Comparison of ENCODE assay signal across 16 cellular contexts in the genomic region with DNA sequence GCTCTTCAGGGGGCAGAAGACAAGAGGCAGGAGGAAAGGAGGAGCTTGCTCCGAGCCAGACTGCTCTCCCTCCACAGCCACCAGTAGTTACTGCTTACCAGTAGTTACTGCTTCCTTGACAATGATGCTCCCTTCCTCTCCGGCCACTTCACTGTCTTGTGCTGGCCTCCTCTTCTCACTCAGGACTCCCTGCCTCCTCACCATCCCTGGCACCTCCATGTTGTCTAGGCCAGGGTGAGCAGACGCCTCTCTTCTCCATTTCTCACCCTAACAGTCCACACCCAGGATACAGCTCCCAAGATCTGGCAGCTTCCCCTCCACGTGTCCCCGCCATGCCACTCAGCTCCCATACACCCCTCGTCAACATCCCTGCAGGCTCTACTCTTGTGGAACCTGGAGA.
A peak's percentile ranks its signal among the peaks of the same experiment; 100 is the strongest.
DNase-seq lines count a peak whose midpoint lies in the region; ATAC-seq and TF ChIP-seq lines count a peak whose summit lies in the region.
"Had no signal": no experiment of that assay in that cellular context is flagged by ENCODE, and none has a peak within 500 bp of the region (broad histone marks: within the 10 kb centered on the region; RNA-seq: fewer than 3 reads in every experiment).

No MANE protein-coding gene starts in this region.

- H2AFZ ChIP-seq in neuronal stem cell (ENCODE audit: low read length): no peak overlapping the region
- H2AFZ ChIP-seq: GM23248 had no signal

- no peak for TF ChIP-seq CTCF in vagina (IDR thresholded peaks at IDR 0.05)

- H2BK12ac ChIP-seq in neuronal stem cell (ENCODE audit: low read length): no peak overlapping the region

- H2BK120ac ChIP-seq in neuronal stem cell (ENCODE audit: low read depth, low read length): no peak overlapping the region

- H3K27ac ChIP-seq in neuronal stem cell (replicated peaks; ENCODE audit: low read length): no peak overlapping the region
- no peak overlapping the region for H3K27ac ChIP-seq in vagina
- H3K27ac ChIP-seq: GM23248, HL-60 had no signal

- H4K8ac ChIP-seq in neuronal stem cell (ENCODE audit: low read depth, low read length): no peak overlapping the region

- H2BK15ac ChIP-seq in neuronal stem cell (ENCODE audit: low read length): no peak overlapping the region

- H3K4me3 ChIP-seq in neuronal stem cell (ENCODE audit: low read length in 2 of 2) (no peak overlapping the region), vagina (no peak overlapping the region)
- H3K4me3 ChIP-seq: GM23248 had no signal

- no peak for TF ChIP-seq POLR2A in vagina (IDR thresholded peaks at IDR 0.05)

- H3K36me3 ChIP-seq in neuronal stem cell (replicated peaks in 1 of 2; ENCODE audit: control insufficient read depth in 2 of 2, insufficient read depth in 2 of 2, low read length in 2 of 2) (no peaks in the 10 kb centered on the region), vagina (no peaks in the 10 kb centered on the region)

- H3K4ac ChIP-seq in neuronal stem cell (ENCODE audit: low read length): no peak overlapping the region

- peaks cover 0 to 3% (median 0%) of the 10 kb centered on the region in 3 experiments for H3K27me3 ChIP-seq in neuronal stem cell (ENCODE audit: control insufficient read depth in 3 of 3, insufficient read depth in 3 of 3, low read depth in 1 of 3, low read length in 3 of 3)
- H3K27me3 ChIP-seq in vagina: no peaks in the 10 kb centered on the region

- intact Hi-C loops in vagina (cut with DNase I): no loop called here

- no peak overlapping the region for H4K91ac ChIP-seq in neuronal stem cell (ENCODE audit: low read depth, low read length, poor library complexity)

- H3K9ac ChIP-seq in neuronal stem cell (ENCODE audit: low read depth, low read length, poor library complexity): no peak overlapping the region
- H3K9ac ChIP-seq: GM23248 had no signal

- peak overlapping the region; percentile 66 for H3K18ac ChIP-seq in neuronal stem cell (ENCODE audit: low read length)

- ATAC-seq in GM21528 (IDR thresholded peaks at IDR 0.05; ENCODE audit: low FRiP score, unreplicated experiment): no peak

- no peak overlapping the region for H2BK5ac ChIP-seq in neuronal stem cell (ENCODE audit: low read length)

- no peak overlapping the region for H3K23ac ChIP-seq in neuronal stem cell (ENCODE audit: low read depth, low read length, poor library complexity)

- no peaks in the 10 kb centered on the region for H3K4me1 ChIP-seq in neuronal stem cell (ENCODE audit: control insufficient read depth in 2 of 2, insufficient read depth in 1 of 2, low read depth in 1 of 2, low read length in 2 of 2)
- no peaks in the 10 kb centered on the region for H3K4me1 ChIP-seq in vagina
- H3K4me1 ChIP-seq: Caco-2 had no signal

- H3K14ac ChIP-seq in neuronal stem cell (ENCODE audit: low read length): no peak overlapping the region

- H3K79me1 ChIP-seq in neuronal stem cell (ENCODE audit: low read depth, low read length): no peaks in the 10 kb centered on the region

- peak overlapping the region; percentile 25 for H2AK5ac ChIP-seq in neuronal stem cell (ENCODE audit: low read depth, low read length)

- no CpG with 5 or more reads among the region's 6 CpGs for WGBS in neuronal stem cell (ENCODE audit: extremely low coverage in 2 of 2, insufficient read length in 2 of 2, insufficient replicate concordance in 1 of 2), 2 donors

- H3K9me3 ChIP-seq in neuronal stem cell (replicated peaks in 1 of 2; ENCODE audit: control insufficient read depth in 2 of 2, insufficient read depth in 1 of 2, low read depth in 1 of 2, low read length in 2 of 2): no peaks in the 10 kb centered on the region
- H3K9me3 ChIP-seq in vagina: no peaks in the 10 kb centered on the region
- H3K9me3 ChIP-seq: Caco-2 had no signal

- peak; percentile 21 for DNase-seq in activated effector memory CD4-positive, alpha-beta T cell treated with anti-CD3 and anti-CD28 coated beads, Interleukin-2, amount 50 U/mL, for 16 hours
- DNase-seq in activated effector memory CD4-positive, alpha-beta T cell treated with Interleukin-2 at 50 U/mL for 16 hours: no peak
- DNase-seq in islet precursor cell (peak; percentile 28), neuronal stem cell (ENCODE audit: low spot score) (no peak), vagina (ENCODE audit: extremely low spot score in 2 of 2) (peak; percentile 81 to 87), AG08395 (ENCODE audit: low spot score) (no peak), T-helper 2 cell (no peak)
- DNase-seq: 8988T; C1 segment of cervical spinal cord; Caco-2; CD4-positive, alpha-beta T cell; GM23248; HCEC 1CT; IMR-90 had no signal

- H3K4me2 ChIP-seq in neuronal stem cell (ENCODE audit: insufficient read depth, low read length, poor library complexity, severe bottlenecking): no peak overlapping the region

Comparison
In these comparisons a context has a peak if more than half of its experiments do, and no peak if none do; other contexts are left out.
1. DNase-seq: peak in activated effector memory CD4-positive, alpha-beta T cell treated with anti-CD3 and anti-CD28 coated beads, Interleukin-2, amount 50 U/mL, for 16 hours (single experiment), islet precursor cell (single experiment) and vagina (2 of 2); none in activated effector memory CD4-positive, alpha-beta T cell treated with Interleukin-2 at 50 U/mL for 16 hours (single experiment), neuronal stem cell (single experiment), AG08395 (single experiment) and T-helper 2 cell (0 of 5).